ENCODE assay signal across 19 cellular contexts in the genomic region with DNA sequence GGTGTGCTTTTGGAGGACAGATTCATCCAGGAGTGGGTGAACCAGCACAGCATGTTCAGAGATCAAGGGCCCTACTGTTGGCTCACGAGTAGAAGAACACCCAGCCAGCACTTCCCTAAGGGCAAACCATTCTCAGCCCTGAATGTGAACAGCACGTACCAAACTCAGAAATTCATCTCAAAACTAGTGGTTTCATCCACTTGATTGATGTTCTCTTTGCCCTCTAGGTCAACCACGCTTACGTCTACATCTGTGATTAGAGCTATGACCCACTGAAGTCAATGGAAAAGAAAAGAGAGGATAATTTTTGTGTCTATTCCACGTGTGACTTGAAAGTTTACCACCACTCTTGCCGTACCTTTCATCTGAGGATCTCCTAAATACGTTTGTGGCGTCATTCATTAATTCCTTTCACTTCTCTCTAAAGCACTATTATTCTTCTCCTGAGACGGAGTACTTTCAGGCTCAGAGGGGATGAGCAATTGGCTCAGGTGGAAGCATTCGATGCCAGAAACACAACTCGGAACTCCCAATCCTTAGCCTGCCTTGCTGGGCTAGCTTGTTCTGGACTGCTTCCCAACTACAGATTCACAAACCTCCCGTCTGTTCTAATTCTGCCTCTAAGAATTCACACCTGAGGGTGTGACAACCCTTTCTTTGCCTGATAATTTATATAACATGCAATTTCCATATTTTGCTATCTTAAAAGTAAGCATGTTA. TPM values are rescaled to one million over a fixed set of nuclear protein-coding genes. Genes with fewer than 3 reads are reported as not detected.
DNase-seq lines count a peak whose midpoint lies in the region; ATAC-seq, FAIRE-seq and TF ChIP-seq lines count a peak whose summit lies in the region.
"Had no signal": no experiment of that assay in that cellular context is flagged by ENCODE, and none has a peak within 500 bp of the region (broad histone marks: within the 10 kb centered on the region; RNA-seq: fewer than 3 reads in every experiment).

No MANE protein-coding gene starts in this region.

- no peaks in the 10 kb centered on the region for H3K4me1 ChIP-seq in K562 (replicated peaks in 1 of 2; ENCODE audit: control insufficient read depth in 2 of 2, insufficient read depth in 2 of 2, low read length in 2 of 2)
- H3K4me1 ChIP-seq in esophagus muscularis mucosa: no peaks in the 10 kb centered on the region
- no peaks in the 10 kb centered on the region for H3K4me1 ChIP-seq in testis

- H3K4me3 ChIP-seq in K562: no peak overlapping the region
- no peak overlapping the region for H3K4me3 ChIP-seq in esophagus muscularis mucosa
- no peak overlapping the region for H3K4me3 ChIP-seq in testis
- H3K4me3 ChIP-seq: GM23248 had no signal

- no peaks in the 10 kb centered on the region; the same call in 1 of the 2 replicates for H4K20me1 ChIP-seq in K562 (replicated peaks; ENCODE audit: control insufficient read depth, insufficient read depth, low read length)

- DNase-seq in NCI-H82 treated with DMSO at 0.1 percent for 48 hours (lab: John Stamatoyannopoulos, UW; ENCODE audit: unreplicated experiment) (peak; percentile 53), K562 (ENCODE audit: extremely low read depth in 1 of 4, low spot score in 3 of 4) (no peak), esophagus muscularis mucosa (ENCODE audit: extremely low spot score) (peak; percentile 17), omental fat pad (ENCODE audit: low spot score) (no peak), testis (no peak), KG1 (lab: John Stamatoyannopoulos, UW) (no peak)
- DNase-seq: Calu3; CD4-positive, alpha-beta memory T cell; COR-L47; DMS53; DMS79 treated with DMSO at 0.1 percent for 48 hours; GM23248; H7; HCEC 1CT had no signal

- in situ Hi-C loops in K562 (cut with MboI): no loop called here

- TF ChIP-seq RAD21 in K562 (CRISPR knock-in tag; conservative IDR thresholded peaks at IDR 0.05 in 1 of 2, IDR thresholded peaks at IDR 0.05 in 1 of 2): no peak

- H3K27ac ChIP-seq in K562 (ENCODE audit: extremely low read depth, low read depth, low read length) (no peak overlapping the region), esophagus muscularis mucosa (replicated peaks in 1 of 4) (no peak overlapping the region), testis (no peak overlapping the region)
- H3K27ac ChIP-seq: GM23248 had no signal

- no peaks in the 10 kb centered on the region for H3K79me2 ChIP-seq in K562 (ENCODE audit: control insufficient read depth, insufficient read depth, low read length)

- no peak overlapping the region for H3K9ac ChIP-seq in K562 (ENCODE audit: insufficient read depth in 1 of 2, low read depth in 2 of 2, low read length in 2 of 2)
- H3K9ac ChIP-seq: GM23248 had no signal

- WGBS in K562 (ENCODE audit: insufficient coverage, low coverage, missing lambda C conversion rate): under 1% methylated on average over 12 of the region's 12 CpGs
- 83% methylated on average over 12 of the region's 12 CpGs for WGBS in esophagus muscularis mucosa
- whole genome bisulfite sequencing in testis, 2 donors: 80 to 85% methylated on average over 12 of the region's 12 CpGs

- CTCF ChIA-PET in K562 (lab: Yijun Ruan, JAX; ENCODE audit: low intra/inter-chr PET ratio): no interaction called here

- TF ChIP-seq CTCF in K562 (IDR thresholded peaks at IDR 0.05 in 2 of 3, conservative IDR thresholded peaks at IDR 0.05 in 1 of 3; ENCODE audit: insufficient read depth in 2 of 3, low read depth in 1 of 3, low read length in 3 of 3): no peak
- TF ChIP-seq CTCF in esophagus muscularis mucosa (IDR thresholded peaks at IDR 0.05): no peak
- no peak for TF ChIP-seq CTCF in omental fat pad (IDR thresholded peaks at IDR 0.05)
- TF ChIP-seq CTCF in testis (IDR thresholded peaks at IDR 0.05): no peak

- H3K9me1 ChIP-seq in K562 (ENCODE audit: control insufficient read depth, insufficient read depth, low read length): no peaks in the 10 kb centered on the region

- intact Hi-C loops in K562 (cut with micrococcal nuclease): no loop called here
- intact Hi-C loops in esophagus muscularis mucosa (cut with DNase I): no loop called here
- intact Hi-C loops in testis (cut with DNase I; ENCODE audit: low total_unique reads): no loop called here

- POLR2A ChIA-PET in K562 (lab: Yijun Ruan, JAX): no interaction called here

- no peak for TF ChIP-seq EP300 in K562 (IDR thresholded peaks at IDR 0.05; ENCODE audit: low read length)
- TF ChIP-seq EP300 in esophagus muscularis mucosa (IDR thresholded peaks at IDR 0.05): no peak

- no peaks in the 10 kb centered on the region for H3K9me3 ChIP-seq in K562 (replicated peaks; ENCODE audit: control insufficient read depth, insufficient read depth, low read depth, low read length)
- no peaks in the 10 kb centered on the region for H3K9me3 ChIP-seq in esophagus muscularis mucosa
- no peaks in the 10 kb centered on the region for H3K9me3 ChIP-seq in testis

- H3K4me2 ChIP-seq in K562 (ENCODE audit: insufficient read depth, low read length): no peak overlapping the region

- no peak for FAIRE-seq in K562 (lab: Jason Lieb, UNC)
- FAIRE-seq: G401.6, GM18507, H1 had no signal

- no peak overlapping the region for H2AFZ ChIP-seq in K562 (ENCODE audit: low read depth, low read length)
- H2AFZ ChIP-seq: GM23248 had no signal

- no peaks in the 10 kb centered on the region for H3K36me3 ChIP-seq in K562 (ENCODE audit: control insufficient read depth, insufficient read depth, low read length)
- H3K36me3 ChIP-seq in esophagus muscularis mucosa: no peaks in the 10 kb centered on the region
- H3K36me3 ChIP-seq in testis (ENCODE audit: low read depth, missing control alignments): no peaks in the 10 kb centered on the region

- H3K27me3 ChIP-seq in K562 (ENCODE audit: control insufficient read depth in 2 of 2, insufficient read depth in 2 of 2, low read length in 2 of 2): peaks cover 8 to 9% of the 10 kb centered on the region in 2 experiments; a peak in 4 of 5 replicates
- H3K27me3 ChIP-seq in esophagus muscularis mucosa: no peaks in the 10 kb centered on the region
- H3K27me3 ChIP-seq in testis: no peaks in the 10 kb centered on the region

- BruUV-seq in K562 (replicated peaks; lab: Mats Ljungman, UMichigan): no TSS peak

- TF ChIP-seq POLR2A in K562 (conservative IDR thresholded peaks at IDR 0.05): no peak
- no peak for TF ChIP-seq POLR2A in esophagus muscularis mucosa (IDR thresholded peaks at IDR 0.05; ENCODE audit: low read depth)
- TF ChIP-seq POLR2A in testis (IDR thresholded peaks at IDR 0.05): no peak

- ATAC-seq in K562: no peak
- peak; percentile 55 for ATAC-seq in omental fat pad (ENCODE audit: low FRiP score)
- no peak for ATAC-seq in HG03139 (IDR thresholded peaks at IDR 0.05; ENCODE audit: unreplicated experiment)
- no peak for ATAC-seq in GM18861 (IDR thresholded peaks at IDR 0.05; ENCODE audit: unreplicated experiment)

TF ChIP-seq in K562, 482 proteins besides CTCF, POLR2A, EP300 and RAD21:
- TF ChIP-seq KDM4B (IDR thresholded peaks at IDR 0.05; ENCODE audit: borderline replicate concordance in 2 of 2, low read depth in 1 of 2) (no peak), PRDM10 (IDR thresholded peaks at IDR 0.05; ENCODE audit: partially characterized antibody) (peak; percentile 64), SIRT6 (IDR thresholded peaks at IDR 0.05; ENCODE audit: low read depth, low read length) (no peak)
TF ChIP-seq in K562: peak in this region for 1.

RNA-seq across cellular contexts. Expression of gene HIVEP3, which starts 57.3 kb away (rescaled TPM):
- total RNA-seq in K562 (2011; cell fraction: chromatin; rRNA removed; ENCODE audit: low replicate concordance): 1.9 and 2.5 TPM in 2 replicates
- total RNA-seq in K562 (2011; cell fraction: nucleolus; rRNA removed): 0.83 and 2.0 TPM in 2 replicates
- total RNA-seq in K562 (2011; cell fraction: nucleoplasm; rRNA removed): 1.5 and 2.0 TPM in 2 replicates
- total RNA-seq in K562 (2014; rRNA removed) (0.09 and 0.16 TPM in 2 replicates), K562 (2014; rRNA removed; fragmentation: Illumina TruSeq; extraction: Trizol) (0.26 and 0.33 TPM in 2 replicates), K562 (2015; rRNA removed; fragmentation: Illumina TruSeq; extraction: Trizol) (0.11 and 0.23 TPM in 2 replicates), K562 (2021) (0.58 and 0.63 TPM in 2 replicates), esophagus muscularis mucosa (1 to 10 TPM; 1.4 to 3.0 (median 2.3) TPM), omental fat pad (10 to 100 TPM in 1 of 4 donors, 1 to 10 TPM in 3; 6.1 to 10.1 (median 7.8) TPM), testis (1 to 10 TPM; 4.8 to 7.2 TPM)
- polyA plus RNA-seq in K562 (2011; rRNA removed) (0.23 and 0.35 TPM in 2 replicates), K562 (2014; fragmentation: Illumina TruSeq; extraction: Trizol) (0.53 and 0.55 TPM in 2 replicates), K562 (2014; fragmentation: Nextera tagmentation; extraction: Ambion mirVana) (under 1 TPM in 1 of 2 experiments, not detected in 1; 0.11 TPM), K562 (2014; rRNA removed) (0.15 and 0.49 TPM in 2 replicates), testis (ENCODE audit: insufficient read depth, low read depth, low replicate concordance) (7.3 TPM)
- 0.28 and 0.54 TPM in 2 replicates for polyA plus RNA-seq in K562 (2011; cell fraction: cytosol; rRNA removed)
- 0.38 and 0.65 TPM in 2 replicates for polyA plus RNA-seq in K562 (2011; cell fraction: nucleus; rRNA removed)
- polyA plus RNA-seq in K562 (2012): 0.43 and 0.93 TPM in 2 replicates
- 0.45 and 0.74 TPM in 2 replicates for polyA minus RNA-seq in K562 (2011; rRNA and poly(A)+ RNA removed)
- 0.55 TPM in 1 of 2 replicates, not detected in the other for polyA minus RNA-seq in K562 (2011; cell fraction: cytosol; rRNA and poly(A)+ RNA removed)
- polyA minus RNA-seq in K562 (2011; cell fraction: nucleus; rRNA and poly(A)+ RNA removed): 0.11 and 0.40 TPM in 2 replicates

Comparison
In these comparisons a context has a peak if more than half of its experiments do, and no peak if none do; other contexts are left out.
1. DNase-seq: peak in NCI-H82 treated with DMSO at 0.1 percent for 48 hours (single experiment) and esophagus muscularis mucosa (single experiment); none in K562 (0 of 4), omental fat pad (single experiment), testis (single experiment) and KG1 (single experiment).